ENCODE assay signal across 1 cellular context in the genomic region with DNA sequence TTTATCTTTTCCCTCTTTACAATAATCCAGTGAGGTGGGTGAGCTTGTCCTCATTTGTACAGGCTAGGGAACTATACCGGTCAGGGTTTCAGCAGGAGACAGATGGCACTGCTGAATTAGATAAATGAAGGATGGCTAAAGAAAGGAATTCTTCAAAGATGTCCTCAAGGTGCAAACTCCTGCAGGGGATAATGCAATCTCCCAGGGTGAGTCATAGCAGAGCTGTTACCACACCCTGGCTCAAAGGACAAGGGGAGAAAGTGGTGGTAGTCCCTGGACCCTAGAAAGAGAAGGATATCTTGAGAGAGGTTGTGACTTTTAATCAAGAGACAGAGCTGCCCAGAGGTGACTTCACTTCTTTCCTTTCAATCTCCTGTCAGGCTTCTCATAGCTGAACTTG.
TF ChIP-seq lines count a peak whose summit lies in the region.

No MANE protein-coding gene starts in this region.

TF ChIP-seq in HCT116, 20 proteins besides CTCF, POLR2A, EP300 and RAD21:
- TF ChIP-seq, protein P1, sequence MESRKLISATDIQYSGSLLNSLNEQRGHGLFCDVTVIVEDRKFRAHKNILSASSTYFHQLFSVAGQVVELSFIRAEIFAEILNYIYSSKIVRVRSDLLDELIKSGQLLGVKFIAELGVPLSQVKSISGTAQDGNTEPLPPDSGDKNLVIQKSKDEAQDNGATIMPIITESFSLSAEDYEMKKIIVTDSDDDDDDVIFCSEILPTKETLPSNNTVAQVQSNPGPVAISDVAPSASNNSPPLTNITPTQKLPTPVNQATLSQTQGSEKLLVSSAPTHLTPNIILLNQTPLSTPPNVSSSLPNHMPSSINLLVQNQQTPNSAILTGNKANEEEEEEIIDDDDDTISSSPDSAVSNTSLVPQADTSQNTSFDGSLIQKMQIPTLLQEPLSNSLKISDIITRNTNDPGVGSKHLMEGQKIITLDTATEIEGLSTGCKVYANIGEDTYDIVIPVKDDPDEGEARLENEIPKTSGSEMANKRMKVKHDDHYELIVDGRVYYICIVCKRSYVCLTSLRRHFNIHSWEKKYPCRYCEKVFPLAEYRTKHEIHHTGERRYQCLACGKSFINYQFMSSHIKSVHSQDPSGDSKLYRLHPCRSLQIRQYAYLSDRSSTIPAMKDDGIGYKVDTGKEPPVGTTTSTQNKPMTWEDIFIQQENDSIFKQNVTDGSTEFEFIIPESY (IDR thresholded peaks at IDR 0.05; ENCODE audit: extremely low read depth, insufficient replicate concordance, low read length) = no peak
- TF ChIP-seq POLR2AphosphoS5 (IDR thresholded peaks at IDR 0.05; ENCODE audit: low read depth, low read length) (no peak), SRF (IDR thresholded peaks at IDR 0.05; ENCODE audit: low read depth) (no peak), YY1 (IDR thresholded peaks at IDR 0.05; ENCODE audit: extremely low read depth, insufficient replicate concordance, low read depth, low read length) (no peak), CBX3 (IDR thresholded peaks at IDR 0.05; ENCODE audit: low read depth) (no peak), EGR1 (IDR thresholded peaks at IDR 0.05; ENCODE audit: low read depth) (no peak), EZH2phosphoT487 (IDR thresholded peaks at IDR 0.05; ENCODE audit: borderline replicate concordance) (no peak), SIN3A (IDR thresholded peaks at IDR 0.05; ENCODE audit: low read depth) (no peak), ZNF274 (IDR thresholded peaks at IDR 0.05; ENCODE audit: low read depth, low read length) (no peak), TCF7L2 (IDR thresholded peaks at IDR 0.05; ENCODE audit: borderline replicate concordance, extremely low read depth, insufficient read depth, insufficient read length) (no peak), EZH2 (IDR thresholded peaks at IDR 0.05) (no peak), CEBPB (IDR thresholded peaks at IDR 0.05; ENCODE audit: low read depth) (peak; percentile 75), SP1 (IDR thresholded peaks at IDR 0.05; ENCODE audit: low read depth) (no peak), ELF1 (IDR thresholded peaks at IDR 0.05; ENCODE audit: borderline replicate concordance, low read depth) (no peak), JUND (IDR thresholded peaks at IDR 0.05) (0 out of 2 replicates have a peak, but pooled peaks have one; percentile 18), FOSL1 (IDR thresholded peaks at IDR 0.05; ENCODE audit: low read depth) (peak; percentile 35; the same call in 1 of the 2 replicates), ZFX (IDR thresholded peaks at IDR 0.05) (no peak)
- TF ChIP-seq, protein P2, sequence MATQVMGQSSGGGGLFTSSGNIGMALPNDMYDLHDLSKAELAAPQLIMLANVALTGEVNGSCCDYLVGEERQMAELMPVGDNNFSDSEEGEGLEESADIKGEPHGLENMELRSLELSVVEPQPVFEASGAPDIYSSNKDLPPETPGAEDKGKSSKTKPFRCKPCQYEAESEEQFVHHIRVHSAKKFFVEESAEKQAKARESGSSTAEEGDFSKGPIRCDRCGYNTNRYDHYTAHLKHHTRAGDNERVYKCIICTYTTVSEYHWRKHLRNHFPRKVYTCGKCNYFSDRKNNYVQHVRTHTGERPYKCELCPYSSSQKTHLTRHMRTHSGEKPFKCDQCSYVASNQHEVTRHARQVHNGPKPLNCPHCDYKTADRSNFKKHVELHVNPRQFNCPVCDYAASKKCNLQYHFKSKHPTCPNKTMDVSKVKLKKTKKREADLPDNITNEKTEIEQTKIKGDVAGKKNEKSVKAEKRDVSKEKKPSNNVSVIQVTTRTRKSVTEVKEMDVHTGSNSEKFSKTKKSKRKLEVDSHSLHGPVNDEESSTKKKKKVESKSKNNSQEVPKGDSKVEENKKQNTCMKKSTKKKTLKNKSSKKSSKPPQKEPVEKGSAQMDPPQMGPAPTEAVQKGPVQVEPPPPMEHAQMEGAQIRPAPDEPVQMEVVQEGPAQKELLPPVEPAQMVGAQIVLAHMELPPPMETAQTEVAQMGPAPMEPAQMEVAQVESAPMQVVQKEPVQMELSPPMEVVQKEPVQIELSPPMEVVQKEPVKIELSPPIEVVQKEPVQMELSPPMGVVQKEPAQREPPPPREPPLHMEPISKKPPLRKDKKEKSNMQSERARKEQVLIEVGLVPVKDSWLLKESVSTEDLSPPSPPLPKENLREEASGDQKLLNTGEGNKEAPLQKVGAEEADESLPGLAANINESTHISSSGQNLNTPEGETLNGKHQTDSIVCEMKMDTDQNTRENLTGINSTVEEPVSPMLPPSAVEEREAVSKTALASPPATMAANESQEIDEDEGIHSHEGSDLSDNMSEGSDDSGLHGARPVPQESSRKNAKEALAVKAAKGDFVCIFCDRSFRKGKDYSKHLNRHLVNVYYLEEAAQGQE (IDR thresholded peaks at IDR 0.05; ENCODE audit: low read depth) = no peak
- TF ChIP-seq, protein P3, sequence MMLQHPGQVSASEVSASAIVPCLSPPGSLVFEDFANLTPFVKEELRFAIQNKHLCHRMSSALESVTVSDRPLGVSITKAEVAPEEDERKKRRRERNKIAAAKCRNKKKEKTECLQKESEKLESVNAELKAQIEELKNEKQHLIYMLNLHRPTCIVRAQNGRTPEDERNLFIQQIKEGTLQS (IDR thresholded peaks at IDR 0.05) = no peak
- TF ChIP-seq, protein P4, sequence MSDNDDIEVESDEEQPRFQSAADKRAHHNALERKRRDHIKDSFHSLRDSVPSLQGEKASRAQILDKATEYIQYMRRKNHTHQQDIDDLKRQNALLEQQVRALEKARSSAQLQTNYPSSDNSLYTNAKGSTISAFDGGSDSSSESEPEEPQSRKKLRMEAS (IDR thresholded peaks at IDR 0.05) = no peak
